ENCODE assay signal across 36 cellular contexts in the genomic region with DNA sequence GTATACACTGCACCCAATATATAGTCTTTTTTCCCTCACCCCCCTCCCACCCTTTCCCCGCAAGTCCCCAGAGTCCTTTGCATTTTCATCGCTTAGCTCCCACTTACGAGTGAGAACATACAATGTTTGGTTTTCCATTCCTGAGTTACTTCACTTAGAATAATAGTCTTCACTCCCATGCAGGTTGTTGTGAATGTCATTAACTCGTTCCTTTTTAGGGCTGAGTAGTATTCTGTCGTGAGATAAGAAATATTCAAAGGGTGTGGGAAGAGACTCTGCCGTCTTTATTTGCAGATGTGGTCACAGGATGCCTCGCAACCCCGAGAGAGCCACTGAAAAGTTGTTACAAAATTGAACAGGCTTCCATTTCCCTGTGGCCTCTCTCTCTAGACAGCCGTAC.
A peak's percentile ranks its signal among the peaks of the same experiment; 100 is the strongest.
DNase-seq lines count a peak whose midpoint lies in the region; ATAC-seq, FAIRE-seq and TF ChIP-seq lines count a peak whose summit lies in the region.
"Had no signal": no experiment of that assay in that cellular context is flagged by ENCODE, and none has a peak within 500 bp of the region (broad histone marks: within the 10 kb centered on the region; RNA-seq: fewer than 3 reads in every experiment).

No MANE protein-coding gene starts in this region.

- H3K9me1 ChIP-seq in K562 (ENCODE audit: control insufficient read depth, insufficient read depth, low read length) = no peaks in the 10 kb centered on the region

- TF ChIP-seq EP300 in K562 (IDR thresholded peaks at IDR 0.05; ENCODE audit: low read length) = no peak

- no peaks in the 10 kb centered on the region for H4K20me1 ChIP-seq in K562 (replicated peaks; ENCODE audit: control insufficient read depth, insufficient read depth, low read length)

- in situ Hi-C loops in K562 (cut with MboI) = no loop called here

- FAIRE-seq in K562 (lab: Jason Lieb, UNC) = no peak
- FAIRE-seq: A549, D721Med had no signal

- H3K4me1 Mint-ChIP-seq in activated naive CD8-positive, alpha-beta T cell treated with anti-CD3 and anti-CD28 coated beads, Interleukin-2, amount 10 ng/mL, durations not matched to agents 7 days and 5 days = no peaks in the 10 kb centered on the region
- H3K4me1 Mint-ChIP-seq in activated naive CD8-positive, alpha-beta T cell treated with anti-CD3 and anti-CD28 coated beads, Interleukin-2, amount 50 U/mL, for 24 hours = no peaks in the 10 kb centered on the region
- H3K4me1 Mint-ChIP-seq: CD8-positive, alpha-beta memory T cell had no signal

- intact Hi-C loops in K562 (cut with micrococcal nuclease) = no loop called here

- BruUV-seq in K562 (replicated peaks; lab: Mats Ljungman, UMichigan) = no TSS peak

- TF ChIP-seq POLR2A in K562 (conservative IDR thresholded peaks at IDR 0.05) = no peak

- no peak for ATAC-seq in activated naive CD8-positive, alpha-beta T cell treated with anti-CD3 and anti-CD28 coated beads, Interleukin-2, amount 10 ng/mL, durations not matched to agents 7 days and 5 days (ENCODE audit: low read depth)
- no peak for ATAC-seq in activated naive CD8-positive, alpha-beta T cell treated with anti-CD3 and anti-CD28 coated beads, Interleukin-2, amount 50 U/mL, for 24 hours
- ATAC-seq in K562 = no peak
- ATAC-seq: A549; CD8-positive, alpha-beta T cell had no signal

- H3K4me1 ChIP-seq in HEK293 (ENCODE audit: control insufficient read depth, insufficient read depth, low read length) (no peaks in the 10 kb centered on the region; the same call in 1 of the 2 replicates), K562 (replicated peaks in 1 of 2; ENCODE audit: control insufficient read depth in 2 of 2, insufficient read depth in 2 of 2, low read length in 2 of 2) (peaks cover 7 to 19% of the 10 kb centered on the region in 2 experiments; a peak in 4 of 5 replicates)
- H3K4me1 ChIP-seq: BE2C, BLaER1 had no signal

- no peak overlapping the region for H3K27ac ChIP-seq in HEK293 (ENCODE audit: extremely low read depth, low read depth, low read length)
- H3K27ac ChIP-seq in RWPE1 = peak overlapping the region; percentile 98; the same call in 1 of the 2 replicates
- H3K27ac ChIP-seq in K562 (ENCODE audit: extremely low read depth, low read depth, low read length) = no peak overlapping the region
- H3K27ac ChIP-seq: 22Rv1; BLaER1; BLaER1 treated with 17β-estradiol and CSF1 and Interleukin-3, amounts not matched to agents 10 nM and 100 nM; C4-2B had no signal

- no peak overlapping the region for H2AFZ ChIP-seq in K562 (ENCODE audit: low read depth, low read length)

- H3K9me3 Mint-ChIP-seq in activated naive CD8-positive, alpha-beta T cell treated with anti-CD3 and anti-CD28 coated beads, Interleukin-2, amount 10 ng/mL, durations not matched to agents 7 days and 5 days = no peaks in the 10 kb centered on the region
- no peaks in the 10 kb centered on the region for H3K9me3 Mint-ChIP-seq in activated naive CD8-positive, alpha-beta T cell treated with anti-CD3 and anti-CD28 coated beads, Interleukin-2, amount 50 U/mL, for 24 hours
- H3K9me3 Mint-ChIP-seq: CD4-positive, alpha-beta memory T cell; CD4-positive, alpha-beta T cell; CD8-positive, alpha-beta memory T cell; CD8-positive, alpha-beta T cell had no signal

- no peaks in the 10 kb centered on the region for H3K79me2 ChIP-seq in K562 (ENCODE audit: control insufficient read depth, insufficient read depth, low read length)

- CTCF ChIA-PET in HEK293 (lab: Yijun Ruan, JAX) = no interaction called here
- CTCF ChIA-PET in RWPE1 (lab: Yijun Ruan, JAX) = no interaction called here
- CTCF ChIA-PET in K562 (lab: Yijun Ruan, JAX; ENCODE audit: low intra/inter-chr PET ratio) = no interaction called here

- no peak overlapping the region for H3K4me2 ChIP-seq in K562 (ENCODE audit: insufficient read depth, low read length)
- H3K4me2 ChIP-seq: A549; BLaER1; BLaER1 treated with 17β-estradiol and CSF1 and Interleukin-3, amounts not matched to agents 10 nM and 100 nM had no signal

- peak overlapping the region; percentile 12 for H3K27ac Mint-ChIP-seq in activated naive CD8-positive, alpha-beta T cell treated with anti-CD3 and anti-CD28 coated beads, Interleukin-2, amount 10 ng/mL, durations not matched to agents 7 days and 5 days
- no peak overlapping the region for H3K27ac Mint-ChIP-seq in activated naive CD8-positive, alpha-beta T cell treated with anti-CD3 and anti-CD28 coated beads, Interleukin-2, amount 50 U/mL, for 24 hours
- H3K27ac Mint-ChIP-seq: B cell; CD4-positive, alpha-beta memory T cell; CD4-positive, alpha-beta T cell; CD4-positive, CD25-positive, alpha-beta regulatory T cell; CD8-positive, alpha-beta memory T cell; CD8-positive, alpha-beta T cell had no signal

- no peak overlapping the region for H3K9ac ChIP-seq in K562 (ENCODE audit: insufficient read depth in 1 of 2, low read depth in 2 of 2, low read length in 2 of 2)
- H3K9ac ChIP-seq: BLaER1; BLaER1 treated with 17β-estradiol and CSF1 and Interleukin-3, amounts not matched to agents 10 nM and 100 nM had no signal

- peaks cover 0 to 4% of the 10 kb centered on the region in 2 experiments; a peak in 2 of 3 replicates for H3K36me3 ChIP-seq in HEK293 (ENCODE audit: control insufficient read depth in 2 of 2, insufficient read depth in 1 of 2, low read length in 2 of 2)
- peaks cover 16% of the 10 kb centered on the region for H3K36me3 ChIP-seq in K562 (ENCODE audit: control insufficient read depth, insufficient read depth, low read length)

- no peak for DNase-seq in activated naive CD8-positive, alpha-beta T cell treated with anti-CD3 and anti-CD28 coated beads, Interleukin-2, amount 10 ng/mL, durations not matched to agents 7 days and 5 days
- no peak for DNase-seq in activated naive CD8-positive, alpha-beta T cell treated with anti-CD3 and anti-CD28 coated beads, Interleukin-2, amount 50 U/mL, for 24 hours
- no peak for DNase-seq in RWPE1 (ENCODE audit: low spot score)
- DNase-seq in K562 (ENCODE audit: extremely low read depth in 1 of 4, low spot score in 3 of 4) = no peak
- no peak for DNase-seq in NCI-H2081 treated with DMSO at 0.1 percent for 48 hours (lab: John Stamatoyannopoulos, UW)
- DNase-seq in stimulated activated CD4-positive, alpha-beta T cell treated with anti-CD3 and anti-CD28 coated beads, Interleukin-4, amount 100 ng/mL, for 4 hours = no peak
- no peak for DNase-seq in glomerular visceral epithelial cell (ENCODE audit: extremely low spot score)
- DNase-seq: 8988T; ACHN; AML-193; BE2C; C1 segment of cervical spinal cord; Caco-2; Calu3; CD4-positive, alpha-beta memory T cell; CD4-positive, alpha-beta T cell; CD4-positive, CD25-positive, alpha-beta regulatory T cell; CD8-positive, alpha-beta memory T cell; CD8-positive, alpha-beta T cell; COR-L47; DMS 273 treated with DMSO at 0.1 percent for 48 hours; DMS153; DMS53; DMS79; DMS79 treated with DMSO at 0.1 percent for 48 hours; DND-41; EL had no signal

- POLR2A ChIA-PET in activated naive CD8-positive, alpha-beta T cell treated with anti-CD3 and anti-CD28 coated beads, Interleukin-2, amount 10 ng/mL, durations not matched to agents 7 days and 5 days (lab: Charles Lee) = no interaction called here
- POLR2A ChIA-PET in HEK293 (lab: Yijun Ruan, JAX) (no interaction called here), RWPE1 (lab: Yijun Ruan, JAX; ENCODE audit: low non-redundant PET) (no interaction called here), K562 (lab: Yijun Ruan, JAX) (no interaction called here)

- TF ChIP-seq RAD21 in K562 (CRISPR knock-in tag; conservative IDR thresholded peaks at IDR 0.05 in 1 of 2, IDR thresholded peaks at IDR 0.05 in 1 of 2) = no peak

- 81% methylated on average over 9 of the region's 9 CpGs for WGBS in K562 (ENCODE audit: insufficient coverage, low coverage, missing lambda C conversion rate)

- H3K9me3 ChIP-seq in HEK293 (ENCODE audit: control insufficient read depth, insufficient read depth, low read depth, low read length) (no peaks in the 10 kb centered on the region), K562 (replicated peaks; ENCODE audit: control insufficient read depth, insufficient read depth, low read depth, low read length) (no peaks in the 10 kb centered on the region)
- H3K9me3 ChIP-seq: A549, BE2C, Caco-2 had no signal

- H3K27me3 Mint-ChIP-seq in activated naive CD8-positive, alpha-beta T cell treated with anti-CD3 and anti-CD28 coated beads, Interleukin-2, amount 10 ng/mL, durations not matched to agents 7 days and 5 days = no peaks in the 10 kb centered on the region
- H3K27me3 Mint-ChIP-seq in activated naive CD8-positive, alpha-beta T cell treated with anti-CD3 and anti-CD28 coated beads, Interleukin-2, amount 50 U/mL, for 24 hours = no peaks in the 10 kb centered on the region
- H3K27me3 Mint-ChIP-seq: B cell; CD4-positive, alpha-beta memory T cell; CD4-positive, alpha-beta T cell; CD4-positive, CD25-positive, alpha-beta regulatory T cell; CD8-positive, alpha-beta memory T cell had no signal

- no peaks in the 10 kb centered on the region for H3K27me3 ChIP-seq in K562 (ENCODE audit: control insufficient read depth in 2 of 2, insufficient read depth in 2 of 2, low read length in 2 of 2)
- H3K27me3 ChIP-seq: BE2C; BLaER1; BLaER1 treated with 17β-estradiol and CSF1 and Interleukin-3, amounts not matched to agents 10 nM and 100 nM had no signal

- no peak for TF ChIP-seq CTCF in HEK293 (tag by site-specific recombination; IDR thresholded peaks at IDR 0.05)
- no peak for TF ChIP-seq CTCF in RWPE1 (conservative IDR thresholded peaks at IDR 0.05; ENCODE audit: low read depth)
- no peak for TF ChIP-seq CTCF in K562 (IDR thresholded peaks at IDR 0.05 in 2 of 3, conservative IDR thresholded peaks at IDR 0.05 in 1 of 3; ENCODE audit: insufficient read depth in 2 of 3, low read depth in 1 of 3, low read length in 3 of 3)

- H3K4me3 Mint-ChIP-seq in activated naive CD8-positive, alpha-beta T cell treated with anti-CD3 and anti-CD28 coated beads, Interleukin-2, amount 10 ng/mL, durations not matched to agents 7 days and 5 days = no peak overlapping the region
- no peak overlapping the region for H3K4me3 Mint-ChIP-seq in activated naive CD8-positive, alpha-beta T cell treated with anti-CD3 and anti-CD28 coated beads, Interleukin-2, amount 50 U/mL, for 24 hours
- H3K4me3 Mint-ChIP-seq: B cell; CD14-positive monocyte; CD4-positive, alpha-beta memory T cell; CD4-positive, alpha-beta T cell; CD4-positive, CD25-positive, alpha-beta regulatory T cell; CD8-positive, alpha-beta memory T cell; CD8-positive, alpha-beta T cell had no signal

- peaks cover 3% of the 10 kb centered on the region for H3K36me3 Mint-ChIP-seq in activated naive CD8-positive, alpha-beta T cell treated with anti-CD3 and anti-CD28 coated beads, Interleukin-2, amount 10 ng/mL, durations not matched to agents 7 days and 5 days
- H3K36me3 Mint-ChIP-seq in activated naive CD8-positive, alpha-beta T cell treated with anti-CD3 and anti-CD28 coated beads, Interleukin-2, amount 50 U/mL, for 24 hours (ENCODE audit: low read depth) = peaks cover 11% of the 10 kb centered on the region

- no peak overlapping the region for H3K4me3 ChIP-seq in HEK293 (ENCODE audit: low read depth, low read length)
- no peak overlapping the region for H3K4me3 ChIP-seq in K562
- H3K4me3 ChIP-seq: A549; BLaER1; BLaER1 treated with 17β-estradiol and CSF1 and Interleukin-3, amounts not matched to agents 10 nM and 100 nM had no signal

TF ChIP-seq in HEK293, 187 proteins besides CTCF, POLR2A, EP300 and RAD21 (continues in another document):
- peak; percentile 75 for TF ChIP-seq ZNF146 (tag by site-specific recombination; IDR thresholded peaks at IDR 0.05)

TF ChIP-seq in K562, 482 proteins besides CTCF, POLR2A, EP300 and RAD21 (continues in another document):
- no peak for TF ChIP-seq ZNF586 (CRISPR knock-in tag; conservative IDR thresholded peaks at IDR 0.05)
